Comparison of ENCODE assay signal across 29 cellular contexts in genomic region chr18:55362303-55362702, GRCh38.
"Had no signal": no experiment of that assay in that cellular context is flagged by ENCODE, and none has a peak within 500 bp of the region (broad histone marks: within the 10 kb centered on the region; RNA-seq: fewer than 3 reads in every experiment).

No MANE protein-coding gene starts in this region.

- H3K4me3 ChIP-seq: left ventricle myocardium inferior, lung, neural progenitor cell, right atrium auricular region, right lobe of liver, smooth muscle cell, stomach, testis, thyroid gland, transverse colon, upper lobe of left lung, vagina had no signal

- H3K9ac ChIP-seq: neural progenitor cell, parathyroid adenoma had no signal

- H3K9me3 Mint-ChIP-seq: immature natural killer cell, nephron progenitor cell, neural progenitor cell had no signal

- H3K27ac ChIP-seq: left ventricle myocardium inferior, neural progenitor cell, neutrophil, parathyroid adenoma, right atrium auricular region, right lobe of liver, stomach, testis, thyroid gland, transverse colon, upper lobe of left lung, vagina had no signal

- FAIRE-seq: islet of Langerhans had no signal

- H3K36me3 Mint-ChIP-seq: immature natural killer cell; naive thymus-derived CD8-positive, alpha-beta T cell had no signal

- H3K27me3 ChIP-seq: neural progenitor cell, neutrophil, right atrium auricular region, right lobe of liver, stomach, testis, thyroid gland, transverse colon, upper lobe of left lung, vagina had no signal

- H2AFZ ChIP-seq: neural progenitor cell, parathyroid adenoma had no signal

- H3K79me2 ChIP-seq: parathyroid adenoma had no signal

- H3K27me3 Mint-ChIP-seq: progenitor cell of endocrine pancreas; stimulated activated naive B cell treated with anti-CD40 and anti-IgM and Interleukin-4, amounts not matched to agents 10 μg/mL and 1 μg/mL and 100 μg/mL, for 72 hours had no signal

- ATAC-seq: naive thymus-derived CD8-positive, alpha-beta T cell; right lobe of liver; stimulated activated naive B cell treated with anti-CD40 and anti-IgM and Interleukin-4, amounts not matched to agents 10 μg/mL and 1 μg/mL and 100 μg/mL, for 72 hours; stimulated activated naive CD8-positive, alpha-beta T cell treated with anti-CD3 and anti-CD28 coated beads, Interleukin-15, Interleukin-2, amounts not matched to agents 100 U/mL and 50 U/mL, for 24 hours had no signal

- H3K4me2 ChIP-seq: neural progenitor cell, smooth muscle cell had no signal

- H3K4me1 ChIP-seq: neural progenitor cell, parathyroid adenoma, right atrium auricular region, right lobe of liver, stomach, testis, thyroid gland, transverse colon, upper lobe of left lung, vagina had no signal

- DNase-seq: hypothalamus; immature natural killer cell; kidney; left ventricle myocardium inferior; mesendoderm; naive thymus-derived CD8-positive, alpha-beta T cell; nephron progenitor cell; occipital lobe; right lobe of liver; stimulated activated CD4-positive, alpha-beta T cell treated with anti-CD3 and anti-CD28 coated beads, Interleukin-1b, Interleukin-23, amount 100 ng/mL, for 48 hours; stimulated activated CD4-positive, alpha-beta T cell treated with anti-CD3 and anti-CD28 coated beads, Interleukin-2, amount 100 ng/mL, for 48 hours; stimulated activated CD4-positive, alpha-beta T cell treated with anti-CD3 and anti-CD28 coated beads, Interleukin-4, amount 100 ng/mL, for 4 hours; stimulated activated naive B cell treated with anti-CD40 and anti-IgM and Interleukin-4, amounts not matched to agents 10 μg/mL and 1 μg/mL and 100 μg/mL, for 72 hours; stimulated activated naive CD8-positive, alpha-beta T cell treated with anti-CD3 and anti-CD28 coated beads, Interleukin-15, Interleukin-2, amounts not matched to agents 100 U/mL and 50 U/mL, for 24 hours; stomach; testis; thyroid gland; transverse colon; upper lobe of left lung had no signal

- H3K4me1 Mint-ChIP-seq: immature natural killer cell; mesothelial cell of epicardium; naive thymus-derived CD8-positive, alpha-beta T cell; neural progenitor cell had no signal

- H3K9me3 ChIP-seq: left ventricle myocardium inferior, neutrophil, right atrium auricular region, right lobe of liver, stomach, testis, thyroid gland, transverse colon, upper lobe of left lung, vagina had no signal

- H3K36me3 ChIP-seq: left ventricle myocardium inferior, neural progenitor cell, neutrophil, right atrium auricular region, right lobe of liver, stomach, thyroid gland, transverse colon, upper lobe of left lung, vagina had no signal

- H3K27ac Mint-ChIP-seq: immature natural killer cell; mesothelial cell of epicardium; naive thymus-derived CD8-positive, alpha-beta T cell; nephron progenitor cell; neural progenitor cell; progenitor cell of endocrine pancreas; stimulated activated naive B cell treated with anti-CD40 and anti-IgM and Interleukin-4, amounts not matched to agents 10 μg/mL and 1 μg/mL and 100 μg/mL, for 72 hours had no signal

- H3K4me3 Mint-ChIP-seq: immature natural killer cell; mesothelial cell of epicardium; naive thymus-derived CD8-positive, alpha-beta T cell; nephron progenitor cell; neural progenitor cell; stimulated activated naive B cell treated with anti-CD40 and anti-IgM and Interleukin-4, amounts not matched to agents 10 μg/mL and 1 μg/mL and 100 μg/mL, for 72 hours had no signal
